Comparison of ENCODE assay signal across 8 cellular contexts in genomic region chr9:4741365-4742031, GRCh38. TPM values are rescaled to one million over a fixed set of nuclear protein-coding genes. Genes with fewer than 3 reads are reported as not detected.
DNase-seq lines count a peak whose midpoint lies in the region; TF ChIP-seq lines count a peak whose summit lies in the region.

No MANE protein-coding gene starts in this region.

- H3K9me3 ChIP-seq in Loucy (ENCODE audit: insufficient read depth, low read depth, low read length), result no peaks in the 10 kb centered on the region

- H3K9ac ChIP-seq in Loucy (ENCODE audit: low read depth, low read length, poor library complexity, severe bottlenecking), result peak overlapping the region; percentile 92

- H3K27me3 ChIP-seq in Loucy (ENCODE audit: insufficient read depth, low read length, poor library complexity, severe bottlenecking), result no peaks in the 10 kb centered on the region

- H3K36me3 ChIP-seq in Loucy (ENCODE audit: insufficient read depth, low read length), result no peaks in the 10 kb centered on the region

- H3K4me2 ChIP-seq in Loucy (ENCODE audit: low read depth, low read length, poor library complexity, severe bottlenecking), result peak overlapping the region; percentile 78

- peaks cover 12% of the 10 kb centered on the region for H3K36me3 Mint-ChIP-seq in activated naive CD4-positive, alpha-beta T cell treated with anti-CD3 and anti-CD28 coated beads for 36 hours (ENCODE audit: low read depth)
- H3K36me3 Mint-ChIP-seq in activated naive CD4-positive, alpha-beta T cell treated with anti-CD3 and anti-CD28 coated beads, Interleukin-2, amount 10 ng/mL, durations not matched to agents 7 days and 5 days, result peaks cover 13% of the 10 kb centered on the region

- peak overlapping the region; percentile 90 for H3K4me3 ChIP-seq in Loucy (ENCODE audit: low read length, poor library complexity, severe bottlenecking)

- H3K27ac Mint-ChIP-seq in activated naive CD4-positive, alpha-beta T cell treated with anti-CD3 and anti-CD28 coated beads for 36 hours, result peak overlapping the region; percentile 83
- peak overlapping the region; percentile 83 for H3K27ac Mint-ChIP-seq in activated naive CD4-positive, alpha-beta T cell treated with anti-CD3 and anti-CD28 coated beads, Interleukin-2, amount 10 ng/mL, durations not matched to agents 7 days and 5 days

- peak overlapping the region; percentile 91 for H2AFZ ChIP-seq in Loucy (ENCODE audit: low read length)

- H3K79me2 ChIP-seq in Loucy (ENCODE audit: insufficient read depth, low read length), result peaks cover 37% of the 10 kb centered on the region

- H3K4me3 Mint-ChIP-seq in activated naive CD4-positive, alpha-beta T cell treated with anti-CD3 and anti-CD28 coated beads for 36 hours, result peak overlapping the region; percentile 91
- peak overlapping the region; percentile 89 for H3K4me3 Mint-ChIP-seq in activated naive CD4-positive, alpha-beta T cell treated with anti-CD3 and anti-CD28 coated beads, Interleukin-2, amount 10 ng/mL, durations not matched to agents 7 days and 5 days

- no peak for TF ChIP-seq CTCF in Loucy (conservative IDR thresholded peaks at IDR 0.05; ENCODE audit: low read length)

- H4K20me1 ChIP-seq in Loucy (ENCODE audit: insufficient read depth, low read length, poor library complexity, severe bottlenecking), result peaks cover 22% of the 10 kb centered on the region

- peaks cover 24% of the 10 kb centered on the region for H3K4me1 ChIP-seq in Loucy (ENCODE audit: insufficient read depth, low read length, poor library complexity, severe bottlenecking)

- no peaks in the 10 kb centered on the region for H3K9me2 ChIP-seq in Loucy (replicated peaks; ENCODE audit: low read depth, low read length)

- intact Hi-C loops in activated naive CD4-positive, alpha-beta T cell treated with anti-CD3 and anti-CD28 coated beads for 36 hours (cut with micrococcal nuclease), result loop anchor here (1.0 to 10.0 kb wide), 9 partner anchors 37 to 1217 kb away; partner anchors contain the start of genes CDC37L1, PLPP6 and RCL1
- intact Hi-C loops in head of caudate nucleus (cut with DNase I), result loop anchor here (2.0 to 5.0 kb wide), 2 partner anchors 79 to 241 kb away; partner anchors contain the start of gene PLPP6

- peaks cover 60% of the 10 kb centered on the region for H3K4me1 Mint-ChIP-seq in activated naive CD4-positive, alpha-beta T cell treated with anti-CD3 and anti-CD28 coated beads for 36 hours (ENCODE audit: low read depth)
- peaks cover 38% of the 10 kb centered on the region for H3K4me1 Mint-ChIP-seq in activated naive CD4-positive, alpha-beta T cell treated with anti-CD3 and anti-CD28 coated beads, Interleukin-2, amount 10 ng/mL, durations not matched to agents 7 days and 5 days

- CTCF ChIA-PET in activated naive CD4-positive, alpha-beta T cell treated with anti-CD3 and anti-CD28 coated beads for 36 hours (lab: Charles Lee), result interaction anchor here (1.1 to 2.1 kb wide), 6 partner anchors 12 to 74 kb away, joined by 3 to 11 read pairs (median 5); partner anchors contain the start of gene CDC37L1
- CTCF ChIA-PET in activated naive CD4-positive, alpha-beta T cell treated with anti-CD3 and anti-CD28 coated beads, Interleukin-2, amount 10 ng/mL, durations not matched to agents 7 days and 5 days (lab: Charles Lee), result interaction anchor here (1.5 kb wide), 1 partner anchor 79 kb away, joined by 8 read pairs; the partner anchor contains the start of gene PLPP6

- DNase-seq in activated naive CD4-positive, alpha-beta T cell treated with anti-CD3 and anti-CD28 coated beads for 36 hours, result peak; percentile 19
- DNase-seq in activated naive CD4-positive, alpha-beta T cell treated with Interleukin-2 at 50 U/mL for 16 hours, result no peak
- no peak for DNase-seq in activated naive CD4-positive, alpha-beta T cell treated with anti-CD3 and anti-CD28 coated beads, Interleukin-2, amount 10 ng/mL, durations not matched to agents 7 days and 5 days
- DNase-seq in head of caudate nucleus, result peak in 38 of 42 donors; percentile 29 to 76 (median 56)
- DNase-seq in nucleus accumbens (lab: John Stamatoyannopoulos, UW), result peak in 43 of 56 donors; percentile 8 to 72 (median 41)
- DNase-seq in NCI-H187 (lab: John Stamatoyannopoulos, UW), result no peak
- DNase-seq in NCI-H1105 treated with DMSO at 0.1 percent for 48 hours (lab: John Stamatoyannopoulos, UW), result no peak

- H3K9me3 Mint-ChIP-seq in activated naive CD4-positive, alpha-beta T cell treated with anti-CD3 and anti-CD28 coated beads for 36 hours, result peaks cover 1% of the 10 kb centered on the region
- H3K9me3 Mint-ChIP-seq in activated naive CD4-positive, alpha-beta T cell treated with anti-CD3 and anti-CD28 coated beads, Interleukin-2, amount 10 ng/mL, durations not matched to agents 7 days and 5 days, result no peaks in the 10 kb centered on the region

- H3F3A ChIP-seq in Loucy (ENCODE audit: low read depth), result peaks cover 5% of the 10 kb centered on the region; the same call in 1 of the 2 replicates

- H3K27me3 Mint-ChIP-seq in activated naive CD4-positive, alpha-beta T cell treated with anti-CD3 and anti-CD28 coated beads for 36 hours (ENCODE audit: low read depth), result no peaks in the 10 kb centered on the region
- no peaks in the 10 kb centered on the region for H3K27me3 Mint-ChIP-seq in activated naive CD4-positive, alpha-beta T cell treated with anti-CD3 and anti-CD28 coated beads, Interleukin-2, amount 10 ng/mL, durations not matched to agents 7 days and 5 days

RNA-seq across cellular contexts. Expression of gene AK3, which starts 0.5 kb away (rescaled TPM):
- 10 to 100 TPM; 50.2 to 50.9 TPM for total RNA-seq in activated naive CD4-positive, alpha-beta T cell treated with anti-CD3 and anti-CD28 coated beads for 36 hours

RNA-seq across cellular contexts. Expression of gene RCL1, which starts 51.2 kb away (rescaled TPM):
- 10 to 100 TPM; 26.9 to 30.7 TPM for total RNA-seq in activated naive CD4-positive, alpha-beta T cell treated with anti-CD3 and anti-CD28 coated beads for 36 hours

Comparison
In these comparisons a context has a peak if more than half of its experiments do, and no peak if none do; other contexts are left out.
1. DNase-seq: peak in activated naive CD4-positive, alpha-beta T cell treated with anti-CD3 and anti-CD28 coated beads for 36 hours (single experiment), head of caudate nucleus (38 of 42) and nucleus accumbens (43 of 56); none in activated naive CD4-positive, alpha-beta T cell treated with Interleukin-2 at 50 U/mL for 16 hours (single experiment), activated naive CD4-positive, alpha-beta T cell treated with anti-CD3 and anti-CD28 coated beads, Interleukin-2, amount 10 ng/mL, durations not matched to agents 7 days and 5 days (single experiment), NCI-H187 (0 of 2) and NCI-H1105 treated with DMSO at 0.1 percent for 48 hours (single experiment).